Comparison of ENCODE assay signal across 1 cellular context in the genomic region with DNA sequence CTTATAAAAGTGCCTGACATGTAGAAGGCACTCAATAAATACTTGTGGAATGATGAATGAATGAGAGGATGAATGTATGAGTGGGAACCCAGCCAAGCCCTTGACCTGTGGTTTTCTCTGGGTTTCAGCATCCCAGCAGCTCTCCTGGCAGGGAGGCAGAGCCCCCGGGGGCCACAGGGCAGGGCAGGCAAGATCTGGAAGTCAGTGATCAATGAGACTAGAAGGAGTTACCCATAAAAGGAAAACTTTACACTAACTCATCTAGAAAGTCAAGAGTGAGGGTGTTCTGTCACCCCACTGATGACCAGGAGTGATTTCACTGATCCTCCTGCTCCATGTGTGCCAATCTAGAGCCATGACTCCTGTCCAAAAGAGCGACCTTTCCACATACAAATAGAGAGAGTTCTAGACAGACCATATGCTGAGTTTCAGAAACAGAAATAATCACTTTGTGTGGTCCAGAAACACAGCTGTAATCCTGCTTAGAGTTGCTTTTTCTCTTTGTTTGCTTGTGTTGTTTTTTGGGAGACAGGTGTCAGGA.
TF ChIP-seq lines count a peak whose summit lies in the region.

No MANE protein-coding gene starts in this region.

TF ChIP-seq in H1, 55 proteins besides CTCF, POLR2A, EP300 and RAD21:
- TF ChIP-seq HDAC2 (IDR thresholded peaks at IDR 0.05; ENCODE audit: borderline replicate concordance in 1 of 2, low read depth in 2 of 2, low read length in 2 of 2) (no peak), JUN (IDR thresholded peaks at IDR 0.05; ENCODE audit: low read depth, low read length) (no peak), BCL11A (IDR thresholded peaks at IDR 0.05; ENCODE audit: low read depth in 2 of 2, low read length in 2 of 2) (no peak), CBX5 (IDR thresholded peaks at IDR 0.05; ENCODE audit: low read depth, low read length) (no peak), SP4 (IDR thresholded peaks at IDR 0.05; ENCODE audit: low read length) (no peak)
- TF ChIP-seq, protein P1, sequence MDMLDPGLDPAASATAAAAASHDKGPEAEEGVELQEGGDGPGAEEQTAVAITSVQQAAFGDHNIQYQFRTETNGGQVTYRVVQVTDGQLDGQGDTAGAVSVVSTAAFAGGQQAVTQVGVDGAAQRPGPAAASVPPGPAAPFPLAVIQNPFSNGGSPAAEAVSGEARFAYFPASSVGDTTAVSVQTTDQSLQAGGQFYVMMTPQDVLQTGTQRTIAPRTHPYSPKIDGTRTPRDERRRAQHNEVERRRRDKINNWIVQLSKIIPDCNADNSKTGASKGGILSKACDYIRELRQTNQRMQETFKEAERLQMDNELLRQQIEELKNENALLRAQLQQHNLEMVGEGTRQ (IDR thresholded peaks at IDR 0.05; ENCODE audit: low read length) = no peak
